ENCODE assay signal across 27 cellular contexts in the genomic region with DNA sequence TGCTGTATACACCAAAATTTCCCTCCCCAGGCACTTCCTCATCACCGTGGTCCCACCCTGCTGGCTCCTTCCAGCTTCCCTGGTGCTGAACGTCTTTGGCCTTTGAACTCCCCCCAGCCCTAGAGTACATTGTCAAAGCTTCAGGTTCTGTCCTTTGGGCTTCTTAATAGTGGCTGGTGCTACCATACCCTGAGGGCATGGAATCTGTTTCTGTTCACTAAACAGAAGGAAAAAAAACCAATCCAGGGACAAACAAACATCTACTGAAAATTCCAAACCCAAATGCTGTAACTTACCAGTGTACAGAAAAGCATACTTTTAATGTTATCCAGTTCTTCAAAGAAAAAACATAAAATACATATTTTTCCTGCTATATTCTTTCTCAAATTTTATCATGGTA.
"Had no signal": no experiment of that assay in that cellular context is flagged by ENCODE, and none has a peak within 500 bp of the region (broad histone marks: within the 10 kb centered on the region; RNA-seq: fewer than 3 reads in every experiment).

No MANE protein-coding gene starts in this region.

- DNase-seq: activated B cell treated with CpG ODN at 0.5 μM for 24 hours; activated CD4-positive, alpha-beta T cell treated with anti-CD3 and anti-CD28 coated beads, Interleukin-2, amount 50 U/mL, for 1 hour; activated CD8-positive, alpha-beta memory T cell treated with anti-CD3 and anti-CD28 coated beads, Interleukin-2, amount 10 ng/mL, durations not matched to agents 7 days and 5 days; activated CD8-positive, alpha-beta T cell treated with anti-CD3 and anti-CD28 coated beads for 36 hours; activated effector memory CD4-positive, alpha-beta T cell treated with anti-CD3 and anti-CD28 coated beads, Interleukin-2, amount 50 U/mL, for 16 hours; activated naive CD4-positive, alpha-beta T cell treated with anti-CD3 and anti-CD28 coated beads, Interleukin-2, amount 10 ng/mL, durations not matched to agents 7 days and 5 days; activated T-cell treated with anti-CD3 and anti-CD28 coated beads, Interleukin-2, amount 50 U/mL, for 72 hours; amygdala; central memory CD4-positive, alpha-beta T cell; foreskin melanocyte; left lung; lower lobe of right lung; mesendoderm; pancreas; psoas muscle; stimulated activated CD4-positive, alpha-beta T cell treated with anti-CD3 and anti-CD28 coated beads, Interleukin-15, amount 100 ng/mL, for 24 hours; stimulated activated CD4-positive, alpha-beta T cell treated with anti-CD3 and anti-CD28 coated beads, Interleukin-2, amount 100 ng/mL, for 24 hours; stimulated activated naive B cell treated with anti-CD40 and anti-IgM and Interleukin-4, amounts not matched to agents 10 μg/mL and 1 μg/mL and 100 μg/mL, for 72 hours; stomach; T-helper 1 cell; thyroid gland; upper lobe of left lung had no signal

- H3K27ac ChIP-seq: breast epithelium, left lung, lower lobe of right lung, neutrophil, pancreas, psoas muscle, right atrium auricular region, stomach, thyroid gland, upper lobe of left lung had no signal

- ATAC-seq: activated CD8-positive, alpha-beta memory T cell treated with anti-CD3 and anti-CD28 coated beads, Interleukin-2, amount 10 ng/mL, durations not matched to agents 7 days and 5 days; activated CD8-positive, alpha-beta T cell treated with anti-CD3 and anti-CD28 coated beads for 36 hours; activated T-cell treated with anti-CD3 and anti-CD28 coated beads, Interleukin-2, amount 50 U/mL, for 72 hours; esophagus mucosa; left lung; lower lobe of right lung; natural killer cell treated with Interleukin-12 subunit alpha and Interleukin-12 subunit beta and Interleukin-15 and Interleukin-18, amount 100 ng/mL, for 72 hours; pancreas; psoas muscle; stimulated activated naive B cell treated with anti-CD40 and anti-IgM and Interleukin-4, amounts not matched to agents 10 μg/mL and 1 μg/mL and 100 μg/mL, for 72 hours had no signal

- H3K4me1 ChIP-seq: breast epithelium, left lung, pancreas, psoas muscle, right atrium auricular region, stomach, thyroid gland had no signal

- H3K27me3 ChIP-seq: breast epithelium, left lung, neutrophil, pancreas, right atrium auricular region, stomach, thyroid gland, upper lobe of left lung had no signal
